ENCODE assay signal across 8 cellular contexts in the genomic region with DNA sequence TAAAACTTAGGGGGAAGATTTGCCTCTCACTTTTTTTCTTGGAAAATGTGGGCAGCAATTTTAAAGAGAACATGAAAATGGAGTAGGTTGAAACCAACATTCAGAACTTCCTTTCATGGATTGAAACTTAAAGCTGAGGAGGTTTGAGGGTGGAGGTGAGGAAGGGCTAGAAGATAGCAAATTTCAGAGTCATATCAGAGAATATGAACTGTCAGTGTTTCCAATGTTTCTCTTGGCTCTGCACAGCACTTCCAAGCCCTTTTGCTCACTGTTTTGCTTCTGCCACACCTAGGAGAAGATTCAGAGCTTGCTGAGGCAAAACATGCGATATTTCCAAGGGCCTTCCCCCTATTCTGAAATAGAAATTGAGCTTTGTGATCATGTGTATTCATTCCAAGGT.
A peak's percentile ranks its signal among the peaks of the same experiment; 100 is the strongest.
DNase-seq lines count a peak whose midpoint lies in the region; ATAC-seq, FAIRE-seq and TF ChIP-seq lines count a peak whose summit lies in the region.

No MANE protein-coding gene starts in this region.

- POLR2A ChIA-PET in K562 (lab: Yijun Ruan, JAX), result interaction anchor here (0.7 to 1.6 kb wide), 3 partner anchors 10 to 168 kb away, joined by 3 to 4 read pairs (median 3); no protein-coding TSS in a partner anchor

- H3K27me3 ChIP-seq in K562 (ENCODE audit: control insufficient read depth in 2 of 2, insufficient read depth in 2 of 2, low read length in 2 of 2), result no peaks in the 10 kb centered on the region
- no peaks in the 10 kb centered on the region for H3K27me3 ChIP-seq in kidney epithelial cell (ENCODE audit: control insufficient read depth, insufficient read depth, low read length)

- H3K9me3 ChIP-seq in K562 (replicated peaks; ENCODE audit: control insufficient read depth, insufficient read depth, low read depth, low read length), result no peaks in the 10 kb centered on the region

- peaks cover 2% of the 10 kb centered on the region; the same call in 1 of the 2 replicates for H4K20me1 ChIP-seq in K562 (replicated peaks; ENCODE audit: control insufficient read depth, insufficient read depth, low read length)

- intact Hi-C loops in K562 (cut with micrococcal nuclease), result no loop called here

- CTCF ChIA-PET in K562 (lab: Yijun Ruan, JAX; ENCODE audit: low intra/inter-chr PET ratio), result no interaction called here

- FAIRE-seq in K562 (lab: Jason Lieb, UNC), result no peak

- H3K79me2 ChIP-seq in K562 (ENCODE audit: control insufficient read depth, insufficient read depth, low read length), result 0 out of 3 replicates have a peak, but pooled peaks cover 3% of the 10 kb centered on the region

- H3K4me1 Mint-ChIP-seq in stimulated activated effector memory CD8-positive, alpha-beta T cell treated with anti-CD3 and anti-CD28 coated beads, Interleukin-12 subunit alpha, Interleukin-12 subunit beta, amount 100 ng/mL, for 72 hours, result peaks cover 17% of the 10 kb centered on the region

- H3K4me1 ChIP-seq in K562 (replicated peaks in 1 of 2; ENCODE audit: control insufficient read depth in 2 of 2, insufficient read depth in 2 of 2, low read length in 2 of 2), result peaks cover 5 to 12% of the 10 kb centered on the region in 2 experiments; a peak in 2 of 5 replicates

- no peak overlapping the region for H3K4me2 ChIP-seq in K562 (ENCODE audit: insufficient read depth, low read length)

- BruUV-seq in K562 (replicated peaks; lab: Mats Ljungman, UMichigan), result no TSS peak

- no peaks in the 10 kb centered on the region for H3K9me3 Mint-ChIP-seq in stimulated activated effector memory CD8-positive, alpha-beta T cell treated with anti-CD3 and anti-CD28 coated beads, Interleukin-12 subunit alpha, Interleukin-12 subunit beta, amount 100 ng/mL, for 72 hours

- H2AFZ ChIP-seq in K562 (ENCODE audit: low read depth, low read length), result no peak overlapping the region

- TF ChIP-seq POLR2A in K562 (conservative IDR thresholded peaks at IDR 0.05), result no peak

- WGBS in K562 (ENCODE audit: insufficient coverage, low coverage, missing lambda C conversion rate), result 54% methylated on average over 1 of the region's 1 CpG

- peak overlapping the region; percentile 56 for H3K4me3 Mint-ChIP-seq in stimulated activated effector memory CD8-positive, alpha-beta T cell treated with anti-CD3 and anti-CD28 coated beads, Interleukin-12 subunit alpha, Interleukin-12 subunit beta, amount 100 ng/mL, for 72 hours

- DNase-seq in NCI-H2029 treated with DMSO at 0.1 percent for 48 hours (lab: John Stamatoyannopoulos, UW) (peak; percentile 64), K562 (ENCODE audit: extremely low read depth in 1 of 4, low spot score in 3 of 4) (no peak), kidney epithelial cell (ENCODE audit: low read depth) (no peak), hypothalamus (lab: John Stamatoyannopoulos, UW) (no peak), SIG-M5 treated with dmso at 0.1 percent for 504 hours (lab: John Stamatoyannopoulos, UW; ENCODE audit: unreplicated experiment) (no peak)
- DNase-seq in stimulated activated effector memory CD8-positive, alpha-beta T cell treated with anti-CD3 and anti-CD28 coated beads, Interleukin-12 subunit alpha, Interleukin-12 subunit beta, amount 100 ng/mL, for 72 hours (ENCODE audit: low spot score in 2 of 2), result no peak

- H3K9ac ChIP-seq in K562 (ENCODE audit: insufficient read depth in 1 of 2, low read depth in 2 of 2, low read length in 2 of 2), result no peak overlapping the region

- H3K36me3 Mint-ChIP-seq in stimulated activated effector memory CD8-positive, alpha-beta T cell treated with anti-CD3 and anti-CD28 coated beads, Interleukin-12 subunit alpha, Interleukin-12 subunit beta, amount 100 ng/mL, for 72 hours, result peaks cover 27% of the 10 kb centered on the region

- no peaks in the 10 kb centered on the region for H3K9me1 ChIP-seq in K562 (ENCODE audit: control insufficient read depth, insufficient read depth, low read length)

- TF ChIP-seq RAD21 in K562 (CRISPR knock-in tag; conservative IDR thresholded peaks at IDR 0.05 in 1 of 2, IDR thresholded peaks at IDR 0.05 in 1 of 2), result no peak

- TF ChIP-seq EP300 in K562 (IDR thresholded peaks at IDR 0.05; ENCODE audit: low read length), result no peak

- peaks cover 2% of the 10 kb centered on the region; the same call in 1 of the 3 replicates for H3K36me3 ChIP-seq in K562 (ENCODE audit: control insufficient read depth, insufficient read depth, low read length)
- peaks cover 1% of the 10 kb centered on the region for H3K36me3 ChIP-seq in kidney epithelial cell (ENCODE audit: control insufficient read depth, insufficient read depth, low read length)

- no peak overlapping the region for H3K4me3 ChIP-seq in K562
- peak overlapping the region; percentile 62 for H3K4me3 ChIP-seq in kidney epithelial cell (ENCODE audit: low read depth, low read length)

- no peak overlapping the region for H3K27ac Mint-ChIP-seq in stimulated activated effector memory CD8-positive, alpha-beta T cell treated with anti-CD3 and anti-CD28 coated beads, Interleukin-12 subunit alpha, Interleukin-12 subunit beta, amount 100 ng/mL, for 72 hours

- H3K27ac ChIP-seq in K562 (ENCODE audit: extremely low read depth, low read depth, low read length), result peak overlapping the region; percentile 20; the same call in 1 of the 3 replicates

- no peak for TF ChIP-seq CTCF in K562 (IDR thresholded peaks at IDR 0.05 in 2 of 3, conservative IDR thresholded peaks at IDR 0.05 in 1 of 3; ENCODE audit: insufficient read depth in 2 of 3, low read depth in 1 of 3, low read length in 3 of 3)
- TF ChIP-seq CTCF in kidney epithelial cell (IDR thresholded peaks at IDR 0.05; ENCODE audit: insufficient read depth, low read length, poor library complexity, severe bottlenecking), result no peak

- in situ Hi-C loops in K562 (cut with MboI), result no loop called here

- ATAC-seq in K562 (no peak), HG03378 (IDR thresholded peaks at IDR 0.05; ENCODE audit: unreplicated experiment) (no peak), GM18498 (IDR thresholded peaks at IDR 0.05; ENCODE audit: unreplicated experiment) (no peak)
- ATAC-seq in stimulated activated effector memory CD8-positive, alpha-beta T cell treated with anti-CD3 and anti-CD28 coated beads, Interleukin-12 subunit alpha, Interleukin-12 subunit beta, amount 100 ng/mL, for 72 hours, result peak; percentile 58

TF ChIP-seq in K562, 482 proteins besides CTCF, POLR2A, EP300 and RAD21 (continues in another document):
- TF ChIP-seq, protein P1, sequence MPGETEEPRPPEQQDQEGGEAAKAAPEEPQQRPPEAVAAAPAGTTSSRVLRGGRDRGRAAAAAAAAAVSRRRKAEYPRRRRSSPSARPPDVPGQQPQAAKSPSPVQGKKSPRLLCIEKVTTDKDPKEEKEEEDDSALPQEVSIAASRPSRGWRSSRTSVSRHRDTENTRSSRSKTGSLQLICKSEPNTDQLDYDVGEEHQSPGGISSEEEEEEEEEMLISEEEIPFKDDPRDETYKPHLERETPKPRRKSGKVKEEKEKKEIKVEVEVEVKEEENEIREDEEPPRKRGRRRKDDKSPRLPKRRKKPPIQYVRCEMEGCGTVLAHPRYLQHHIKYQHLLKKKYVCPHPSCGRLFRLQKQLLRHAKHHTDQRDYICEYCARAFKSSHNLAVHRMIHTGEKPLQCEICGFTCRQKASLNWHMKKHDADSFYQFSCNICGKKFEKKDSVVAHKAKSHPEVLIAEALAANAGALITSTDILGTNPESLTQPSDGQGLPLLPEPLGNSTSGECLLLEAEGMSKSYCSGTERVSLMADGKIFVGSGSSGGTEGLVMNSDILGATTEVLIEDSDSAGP (CRISPR knock-in tag; IDR thresholded peaks at IDR 0.05), result no peak
- TF ChIP-seq, protein P2, sequence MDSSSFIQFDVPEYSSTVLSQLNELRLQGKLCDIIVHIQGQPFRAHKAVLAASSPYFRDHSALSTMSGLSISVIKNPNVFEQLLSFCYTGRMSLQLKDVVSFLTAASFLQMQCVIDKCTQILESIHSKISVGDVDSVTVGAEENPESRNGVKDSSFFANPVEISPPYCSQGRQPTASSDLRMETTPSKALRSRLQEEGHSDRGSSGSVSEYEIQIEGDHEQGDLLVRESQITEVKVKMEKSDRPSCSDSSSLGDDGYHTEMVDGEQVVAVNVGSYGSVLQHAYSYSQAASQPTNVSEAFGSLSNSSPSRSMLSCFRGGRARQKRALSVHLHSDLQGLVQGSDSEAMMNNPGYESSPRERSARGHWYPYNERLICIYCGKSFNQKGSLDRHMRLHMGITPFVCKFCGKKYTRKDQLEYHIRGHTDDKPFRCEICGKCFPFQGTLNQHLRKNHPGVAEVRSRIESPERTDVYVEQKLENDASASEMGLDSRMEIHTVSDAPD (CRISPR knock-in tag; IDR thresholded peaks at IDR 0.05), result no peak
- TF ChIP-seq, protein P3, sequence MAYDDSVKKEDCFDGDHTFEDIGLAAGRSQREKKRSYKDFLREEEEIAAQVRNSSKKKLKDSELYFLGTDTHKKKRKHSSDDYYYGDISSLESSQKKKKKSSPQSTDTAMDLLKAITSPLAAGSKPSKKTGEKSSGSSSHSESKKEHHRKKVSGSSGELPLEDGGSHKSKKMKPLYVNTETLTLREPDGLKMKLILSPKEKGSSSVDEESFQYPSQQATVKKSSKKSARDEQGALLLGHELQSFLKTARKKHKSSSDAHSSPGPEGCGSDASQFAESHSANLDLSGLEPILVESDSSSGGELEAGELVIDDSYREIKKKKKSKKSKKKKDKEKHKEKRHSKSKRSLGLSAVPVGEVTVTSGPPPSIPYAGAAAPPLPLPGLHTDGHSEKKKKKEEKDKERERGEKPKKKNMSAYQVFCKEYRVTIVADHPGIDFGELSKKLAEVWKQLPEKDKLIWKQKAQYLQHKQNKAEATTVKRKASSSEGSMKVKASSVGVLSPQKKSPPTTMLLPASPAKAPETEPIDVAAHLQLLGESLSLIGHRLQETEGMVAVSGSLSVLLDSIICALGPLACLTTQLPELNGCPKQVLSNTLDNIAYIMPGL (CRISPR knock-in tag; IDR thresholded peaks at IDR 0.05), result no peak
- no peak for TF ChIP-seq SREBF1 (IDR thresholded peaks at IDR 0.05; ENCODE audit: borderline replicate concordance, low read depth, low read length)
- TF ChIP-seq BHLHE40 (IDR thresholded peaks at IDR 0.05; ENCODE audit: low read length), result no peak
